ENCODE assay signal across 8 cellular contexts in genomic region chr3:142029052-142029642, GRCh38.
DNase-seq lines count a peak whose midpoint lies in the region; ATAC-seq and TF ChIP-seq lines count a peak whose summit lies in the region.

No MANE protein-coding gene starts in this region.

- H4K20me1 ChIP-seq in SU-DHL-6 (ENCODE audit: low read depth, low read length) (no peaks in the 10 kb centered on the region), neural progenitor cell (ENCODE audit: low read depth) (no peaks in the 10 kb centered on the region)

- no peaks in the 10 kb centered on the region for H3K9me3 Mint-ChIP-seq in neural progenitor cell

- peak; percentile 27 for DNase-seq in GM10266 (ENCODE audit: extremely low spot score)
- DNase-seq in neural progenitor cell (ENCODE audit: low spot score) = no peak
- DNase-seq in effector CD8-positive, alpha-beta T cell (lab: John Stamatoyannopoulos, UW) = no peak
- no peak for DNase-seq in A172 (ENCODE audit: low spot score)
- DNase-seq in WERI-Rb-1 = no peak

- H3K9ac ChIP-seq in SU-DHL-6 (ENCODE audit: low read length) (no peak overlapping the region), neural progenitor cell (no peak overlapping the region)

- H3K4me1 ChIP-seq in neural progenitor cell = peaks cover 18% of the 10 kb centered on the region

- H3K4me1 Mint-ChIP-seq in neural progenitor cell = peaks cover 22% of the 10 kb centered on the region

- H3K27ac ChIP-seq in SU-DHL-6 (ENCODE audit: low read depth, low read length) (no peak overlapping the region), neural progenitor cell (peak overlapping the region; percentile 59), WERI-Rb-1 (no peak overlapping the region)

- H3K27me3 ChIP-seq in SU-DHL-6 (ENCODE audit: low read length) (no peaks in the 10 kb centered on the region), neural progenitor cell (no peaks in the 10 kb centered on the region), WERI-Rb-1 (ENCODE audit: insufficient read depth, low read depth, severe bottlenecking) (no peaks in the 10 kb centered on the region)

- peak overlapping the region; percentile 49 for H3K4me3 Mint-ChIP-seq in neural progenitor cell

- H3K36me3 ChIP-seq in SU-DHL-6 (ENCODE audit: low read length) (no peaks in the 10 kb centered on the region), neural progenitor cell (no peaks in the 10 kb centered on the region), WERI-Rb-1 (no peaks in the 10 kb centered on the region; the same call in 1 of the 2 replicates)

- H3K79me2 ChIP-seq in SU-DHL-6 (ENCODE audit: insufficient read depth, low read length) (no peaks in the 10 kb centered on the region), neural progenitor cell (ENCODE audit: low read depth) (peaks cover 46% of the 10 kb centered on the region)

- H3K4me3 ChIP-seq in SU-DHL-6 (ENCODE audit: insufficient read depth, low read length, poor library complexity, severe bottlenecking) = peak overlapping the region; percentile 67
- peak overlapping the region; percentile 96 for H3K4me3 ChIP-seq in neural progenitor cell
- no peak overlapping the region for H3K4me3 ChIP-seq in WERI-Rb-1 (ENCODE audit: low read depth, low read length)

- H3K27ac Mint-ChIP-seq in neural progenitor cell = peak overlapping the region; percentile 81

- no peaks in the 10 kb centered on the region for H3K9me2 ChIP-seq in SU-DHL-6 (replicated peaks; ENCODE audit: insufficient read depth, low read length)

- H3K36me3 Mint-ChIP-seq in neural progenitor cell = peaks cover 12% of the 10 kb centered on the region

- no peaks in the 10 kb centered on the region for H3K27me3 Mint-ChIP-seq in neural progenitor cell (ENCODE audit: insufficient read depth, low read depth)

- peak; percentile 39 for ATAC-seq in HG02623 (IDR thresholded peaks at IDR 0.05; ENCODE audit: unreplicated experiment)
- no peak for ATAC-seq in GM18858 (IDR thresholded peaks at IDR 0.05; ENCODE audit: unreplicated experiment)

- H3K4me2 ChIP-seq in SU-DHL-6 (ENCODE audit: low read depth, low read length, poor library complexity, severe bottlenecking) (peak overlapping the region; percentile 91), neural progenitor cell (peak overlapping the region; percentile 89)

- no peaks in the 10 kb centered on the region for H3K9me3 ChIP-seq in SU-DHL-6 (ENCODE audit: insufficient read depth, low read length)
- no peaks in the 10 kb centered on the region for H3K9me3 ChIP-seq in neural progenitor cell (ENCODE audit: low read depth)
- H3K9me3 ChIP-seq in WERI-Rb-1 (ENCODE audit: severe bottlenecking) = no peaks in the 10 kb centered on the region

- H3F3A ChIP-seq in SU-DHL-6 (ENCODE audit: insufficient read depth) (no peaks in the 10 kb centered on the region), neural progenitor cell (ENCODE audit: low read depth) (peaks cover 24% of the 10 kb centered on the region)

- TF ChIP-seq CTCF in GM10266 (IDR thresholded peaks at IDR 0.05; ENCODE audit: control insufficient read depth, insufficient read depth, low read depth, missing control alignments) (no peak), SU-DHL-6 (IDR thresholded peaks at IDR 0.05; ENCODE audit: insufficient read depth, low read length, poor library complexity, severe bottlenecking) (no peak), neural progenitor cell (IDR thresholded peaks at IDR 0.05) (no peak), WERI-Rb-1 (IDR thresholded peaks at IDR 0.05; ENCODE audit: low read depth, low read length) (no peak)

- H2AFZ ChIP-seq in SU-DHL-6 (ENCODE audit: low read depth, low read length, severe bottlenecking) (peak overlapping the region; percentile 93), neural progenitor cell (replicated peaks) (no peak overlapping the region)
